1 cellular context compared by ENCODE assay signal in the genomic region with DNA sequence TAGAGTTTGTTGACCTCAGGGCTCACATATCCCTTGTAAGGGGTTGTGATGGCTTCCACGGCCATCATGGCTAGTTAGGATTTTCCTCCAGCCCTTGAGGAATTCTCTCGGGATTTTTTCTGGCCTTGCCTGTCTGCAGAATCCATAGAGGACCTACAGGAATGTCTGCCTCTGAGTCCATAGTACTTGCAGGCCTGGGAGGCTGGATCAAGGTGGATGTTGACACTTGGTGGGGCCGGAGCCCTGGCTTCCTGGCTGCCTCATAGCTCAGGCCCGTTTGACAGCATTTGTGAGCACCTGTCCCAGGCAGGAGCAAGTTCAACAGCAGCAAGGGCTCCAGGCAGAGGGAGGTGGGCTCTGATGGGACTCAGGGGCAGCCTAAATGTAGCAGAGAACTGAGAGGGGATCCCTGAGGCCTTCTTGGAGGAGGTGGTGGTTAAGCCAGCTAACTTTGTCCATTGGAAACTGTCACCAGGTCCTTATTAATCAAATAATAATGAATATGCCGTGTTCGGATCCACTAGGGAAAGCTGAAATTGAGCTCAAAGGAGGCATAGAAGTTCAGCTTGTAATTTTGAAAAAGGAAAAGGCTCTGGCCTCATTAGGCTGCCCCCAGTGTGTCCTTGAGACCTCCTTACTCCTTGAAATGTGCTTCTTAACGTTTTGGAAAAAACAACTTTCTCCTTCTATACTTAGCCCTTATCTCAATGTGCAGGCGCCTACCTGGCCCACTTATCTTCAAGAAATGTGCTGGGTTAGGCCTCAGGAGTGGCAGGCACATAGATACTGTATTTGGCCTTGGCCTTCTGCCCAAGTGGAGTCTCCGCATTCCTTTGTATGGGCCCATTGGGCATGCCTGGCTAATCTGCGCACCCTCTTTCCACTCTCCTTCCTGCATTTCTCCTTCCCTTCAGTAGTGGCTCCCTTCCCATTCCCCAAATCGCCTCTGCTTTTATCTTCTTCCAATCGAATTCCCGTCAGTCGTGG.
TF ChIP-seq lines count a peak whose summit lies in the region.

No MANE protein-coding gene starts in this region.

TF ChIP-seq in HepG2, 621 proteins besides CTCF, POLR2A, EP300 and RAD21 (continued from another document and continues in another):
- TF ChIP-seq, protein P1, sequence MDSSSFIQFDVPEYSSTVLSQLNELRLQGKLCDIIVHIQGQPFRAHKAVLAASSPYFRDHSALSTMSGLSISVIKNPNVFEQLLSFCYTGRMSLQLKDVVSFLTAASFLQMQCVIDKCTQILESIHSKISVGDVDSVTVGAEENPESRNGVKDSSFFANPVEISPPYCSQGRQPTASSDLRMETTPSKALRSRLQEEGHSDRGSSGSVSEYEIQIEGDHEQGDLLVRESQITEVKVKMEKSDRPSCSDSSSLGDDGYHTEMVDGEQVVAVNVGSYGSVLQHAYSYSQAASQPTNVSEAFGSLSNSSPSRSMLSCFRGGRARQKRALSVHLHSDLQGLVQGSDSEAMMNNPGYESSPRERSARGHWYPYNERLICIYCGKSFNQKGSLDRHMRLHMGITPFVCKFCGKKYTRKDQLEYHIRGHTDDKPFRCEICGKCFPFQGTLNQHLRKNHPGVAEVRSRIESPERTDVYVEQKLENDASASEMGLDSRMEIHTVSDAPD (CRISPR knock-in tag; IDR thresholded peaks at IDR 0.05): 0 out of 2 replicates have a peak, but pooled peaks have one; percentile 15
- TF ChIP-seq JUND (CRISPR knock-in tag; IDR thresholded peaks at IDR 0.05) (no peak), ZBTB7A (CRISPR knock-in tag; IDR thresholded peaks at IDR 0.05) (no peak), ZC3H4 (CRISPR knock-in tag; IDR thresholded peaks at IDR 0.05; ENCODE audit: borderline replicate concordance) (no peak), ZNF235 (CRISPR knock-in tag; IDR thresholded peaks at IDR 0.05; ENCODE audit: borderline replicate concordance) (no peak), BCL6 (CRISPR knock-in tag; IDR thresholded peaks at IDR 0.05) (peak; percentile 92), LCORL (IDR thresholded peaks at IDR 0.05) (no peak), LCORL (CRISPR knock-in tag; IDR thresholded peaks at IDR 0.05) (peak; percentile 26; the same call in 1 of the 2 replicates), ZNF101 (CRISPR knock-in tag; IDR thresholded peaks at IDR 0.05; ENCODE audit: borderline replicate concordance, low read depth) (no peak), BHLHE40 (IDR thresholded peaks at IDR 0.05; ENCODE audit: low read length) (no peak), SSRP1 (CRISPR knock-in tag; IDR thresholded peaks at IDR 0.05) (no peak), PAF1 (CRISPR knock-in tag; IDR thresholded peaks at IDR 0.05) (no peak), REL (CRISPR knock-in tag; conservative IDR thresholded peaks at IDR 0.05) (no peak), MXD4 (CRISPR knock-in tag; IDR thresholded peaks at IDR 0.05) (peak; percentile 45; the same call in 1 of the 2 replicates), ZNF720 (CRISPR knock-in tag; IDR thresholded peaks at IDR 0.05) (no peak), MED1 (CRISPR knock-in tag; IDR thresholded peaks at IDR 0.05) (peak; percentile 48; the same call in 1 of the 2 replicates), CBX2 (IDR thresholded peaks at IDR 0.05; ENCODE audit: low read depth, low read length) (no peak), CBX2 (CRISPR knock-in tag; IDR thresholded peaks at IDR 0.05; ENCODE audit: low read depth) (no peak)
- TF ChIP-seq, protein P2, sequence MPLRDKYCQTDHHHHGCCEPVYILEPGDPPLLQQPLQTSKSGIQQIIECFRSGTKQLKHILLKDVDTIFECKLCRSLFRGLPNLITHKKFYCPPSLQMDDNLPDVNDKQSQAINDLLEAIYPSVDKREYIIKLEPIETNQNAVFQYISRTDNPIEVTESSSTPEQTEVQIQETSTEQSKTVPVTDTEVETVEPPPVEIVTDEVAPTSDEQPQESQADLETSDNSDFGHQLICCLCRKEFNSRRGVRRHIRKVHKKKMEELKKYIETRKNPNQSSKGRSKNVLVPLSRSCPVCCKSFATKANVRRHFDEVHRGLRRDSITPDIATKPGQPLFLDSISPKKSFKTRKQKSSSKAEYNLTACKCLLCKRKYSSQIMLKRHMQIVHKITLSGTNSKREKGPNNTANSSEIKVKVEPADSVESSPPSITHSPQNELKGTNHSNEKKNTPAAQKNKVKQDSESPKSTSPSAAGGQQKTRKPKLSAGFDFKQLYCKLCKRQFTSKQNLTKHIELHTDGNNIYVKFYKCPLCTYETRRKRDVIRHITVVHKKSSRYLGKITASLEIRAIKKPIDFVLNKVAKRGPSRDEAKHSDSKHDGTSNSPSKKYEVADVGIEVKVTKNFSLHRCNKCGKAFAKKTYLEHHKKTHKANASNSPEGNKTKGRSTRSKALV (CRISPR knock-in tag; IDR thresholded peaks at IDR 0.05): no peak
- TF ChIP-seq, protein P3, sequence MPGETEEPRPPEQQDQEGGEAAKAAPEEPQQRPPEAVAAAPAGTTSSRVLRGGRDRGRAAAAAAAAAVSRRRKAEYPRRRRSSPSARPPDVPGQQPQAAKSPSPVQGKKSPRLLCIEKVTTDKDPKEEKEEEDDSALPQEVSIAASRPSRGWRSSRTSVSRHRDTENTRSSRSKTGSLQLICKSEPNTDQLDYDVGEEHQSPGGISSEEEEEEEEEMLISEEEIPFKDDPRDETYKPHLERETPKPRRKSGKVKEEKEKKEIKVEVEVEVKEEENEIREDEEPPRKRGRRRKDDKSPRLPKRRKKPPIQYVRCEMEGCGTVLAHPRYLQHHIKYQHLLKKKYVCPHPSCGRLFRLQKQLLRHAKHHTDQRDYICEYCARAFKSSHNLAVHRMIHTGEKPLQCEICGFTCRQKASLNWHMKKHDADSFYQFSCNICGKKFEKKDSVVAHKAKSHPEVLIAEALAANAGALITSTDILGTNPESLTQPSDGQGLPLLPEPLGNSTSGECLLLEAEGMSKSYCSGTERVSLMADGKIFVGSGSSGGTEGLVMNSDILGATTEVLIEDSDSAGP (CRISPR knock-in tag; IDR thresholded peaks at IDR 0.05; ENCODE audit: borderline replicate concordance): no peak
- TF ChIP-seq, protein P4, sequence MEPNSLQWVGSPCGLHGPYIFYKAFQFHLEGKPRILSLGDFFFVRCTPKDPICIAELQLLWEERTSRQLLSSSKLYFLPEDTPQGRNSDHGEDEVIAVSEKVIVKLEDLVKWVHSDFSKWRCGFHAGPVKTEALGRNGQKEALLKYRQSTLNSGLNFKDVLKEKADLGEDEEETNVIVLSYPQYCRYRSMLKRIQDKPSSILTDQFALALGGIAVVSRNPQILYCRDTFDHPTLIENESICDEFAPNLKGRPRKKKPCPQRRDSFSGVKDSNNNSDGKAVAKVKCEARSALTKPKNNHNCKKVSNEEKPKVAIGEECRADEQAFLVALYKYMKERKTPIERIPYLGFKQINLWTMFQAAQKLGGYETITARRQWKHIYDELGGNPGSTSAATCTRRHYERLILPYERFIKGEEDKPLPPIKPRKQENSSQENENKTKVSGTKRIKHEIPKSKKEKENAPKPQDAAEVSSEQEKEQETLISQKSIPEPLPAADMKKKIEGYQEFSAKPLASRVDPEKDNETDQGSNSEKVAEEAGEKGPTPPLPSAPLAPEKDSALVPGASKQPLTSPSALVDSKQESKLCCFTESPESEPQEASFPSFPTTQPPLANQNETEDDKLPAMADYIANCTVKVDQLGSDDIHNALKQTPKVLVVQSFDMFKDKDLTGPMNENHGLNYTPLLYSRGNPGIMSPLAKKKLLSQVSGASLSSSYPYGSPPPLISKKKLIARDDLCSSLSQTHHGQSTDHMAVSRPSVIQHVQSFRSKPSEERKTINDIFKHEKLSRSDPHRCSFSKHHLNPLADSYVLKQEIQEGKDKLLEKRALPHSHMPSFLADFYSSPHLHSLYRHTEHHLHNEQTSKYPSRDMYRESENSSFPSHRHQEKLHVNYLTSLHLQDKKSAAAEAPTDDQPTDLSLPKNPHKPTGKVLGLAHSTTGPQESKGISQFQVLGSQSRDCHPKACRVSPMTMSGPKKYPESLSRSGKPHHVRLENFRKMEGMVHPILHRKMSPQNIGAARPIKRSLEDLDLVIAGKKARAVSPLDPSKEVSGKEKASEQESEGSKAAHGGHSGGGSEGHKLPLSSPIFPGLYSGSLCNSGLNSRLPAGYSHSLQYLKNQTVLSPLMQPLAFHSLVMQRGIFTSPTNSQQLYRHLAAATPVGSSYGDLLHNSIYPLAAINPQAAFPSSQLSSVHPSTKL (CRISPR knock-in tag; IDR thresholded peaks at IDR 0.05): peak; percentile 40; the same call in 1 of the 2 replicates
- TF ChIP-seq, protein P5, sequence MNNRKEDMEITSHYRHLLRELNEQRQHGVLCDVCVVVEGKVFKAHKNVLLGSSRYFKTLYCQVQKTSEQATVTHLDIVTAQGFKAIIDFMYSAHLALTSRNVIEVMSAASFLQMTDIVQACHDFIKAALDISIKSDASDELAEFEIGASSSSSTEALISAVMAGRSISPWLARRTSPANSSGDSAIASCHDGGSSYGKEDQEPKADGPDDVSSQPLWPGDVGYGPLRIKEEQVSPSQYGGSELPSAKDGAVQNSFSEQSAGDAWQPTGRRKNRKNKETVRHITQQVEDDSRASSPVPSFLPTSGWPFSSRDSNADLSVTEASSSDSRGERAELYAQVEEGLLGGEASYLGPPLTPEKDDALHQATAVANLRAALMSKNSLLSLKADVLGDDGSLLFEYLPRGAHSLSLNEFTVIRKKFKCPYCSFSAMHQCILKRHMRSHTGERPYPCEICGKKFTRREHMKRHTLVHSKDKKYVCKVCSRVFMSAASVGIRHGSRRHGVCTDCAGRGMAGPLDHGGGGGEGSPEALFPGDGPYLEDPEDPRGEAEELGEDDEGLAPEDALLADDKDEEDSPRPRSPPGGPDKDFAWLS (CRISPR knock-in tag; IDR thresholded peaks at IDR 0.05; ENCODE audit: borderline replicate concordance): no peak
- TF ChIP-seq, protein P6, sequence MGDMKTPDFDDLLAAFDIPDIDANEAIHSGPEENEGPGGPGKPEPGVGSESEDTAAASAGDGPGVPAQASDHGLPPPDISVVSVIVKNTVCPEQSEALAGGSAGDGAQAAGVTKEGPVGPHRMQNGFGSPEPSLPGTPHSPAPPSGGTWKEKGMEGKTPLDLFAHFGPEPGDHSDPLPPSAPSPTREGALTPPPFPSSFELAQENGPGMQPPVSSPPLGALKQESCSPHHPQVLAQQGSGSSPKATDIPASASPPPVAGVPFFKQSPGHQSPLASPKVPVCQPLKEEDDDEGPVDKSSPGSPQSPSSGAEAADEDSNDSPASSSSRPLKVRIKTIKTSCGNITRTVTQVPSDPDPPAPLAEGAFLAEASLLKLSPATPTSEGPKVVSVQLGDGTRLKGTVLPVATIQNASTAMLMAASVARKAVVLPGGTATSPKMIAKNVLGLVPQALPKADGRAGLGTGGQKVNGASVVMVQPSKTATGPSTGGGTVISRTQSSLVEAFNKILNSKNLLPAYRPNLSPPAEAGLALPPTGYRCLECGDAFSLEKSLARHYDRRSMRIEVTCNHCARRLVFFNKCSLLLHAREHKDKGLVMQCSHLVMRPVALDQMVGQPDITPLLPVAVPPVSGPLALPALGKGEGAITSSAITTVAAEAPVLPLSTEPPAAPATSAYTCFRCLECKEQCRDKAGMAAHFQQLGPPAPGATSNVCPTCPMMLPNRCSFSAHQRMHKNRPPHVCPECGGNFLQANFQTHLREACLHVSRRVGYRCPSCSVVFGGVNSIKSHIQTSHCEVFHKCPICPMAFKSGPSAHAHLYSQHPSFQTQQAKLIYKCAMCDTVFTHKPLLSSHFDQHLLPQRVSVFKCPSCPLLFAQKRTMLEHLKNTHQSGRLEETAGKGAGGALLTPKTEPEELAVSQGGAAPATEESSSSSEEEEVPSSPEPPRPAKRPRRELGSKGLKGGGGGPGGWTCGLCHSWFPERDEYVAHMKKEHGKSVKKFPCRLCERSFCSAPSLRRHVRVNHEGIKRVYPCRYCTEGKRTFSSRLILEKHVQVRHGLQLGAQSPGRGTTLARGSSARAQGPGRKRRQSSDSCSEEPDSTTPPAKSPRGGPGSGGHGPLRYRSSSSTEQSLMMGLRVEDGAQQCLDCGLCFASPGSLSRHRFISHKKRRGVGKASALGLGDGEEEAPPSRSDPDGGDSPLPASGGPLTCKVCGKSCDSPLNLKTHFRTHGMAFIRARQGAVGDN (CRISPR knock-in tag; IDR thresholded peaks at IDR 0.05): no peak; the same call in 1 of the 2 replicates
- TF ChIP-seq, protein P7, sequence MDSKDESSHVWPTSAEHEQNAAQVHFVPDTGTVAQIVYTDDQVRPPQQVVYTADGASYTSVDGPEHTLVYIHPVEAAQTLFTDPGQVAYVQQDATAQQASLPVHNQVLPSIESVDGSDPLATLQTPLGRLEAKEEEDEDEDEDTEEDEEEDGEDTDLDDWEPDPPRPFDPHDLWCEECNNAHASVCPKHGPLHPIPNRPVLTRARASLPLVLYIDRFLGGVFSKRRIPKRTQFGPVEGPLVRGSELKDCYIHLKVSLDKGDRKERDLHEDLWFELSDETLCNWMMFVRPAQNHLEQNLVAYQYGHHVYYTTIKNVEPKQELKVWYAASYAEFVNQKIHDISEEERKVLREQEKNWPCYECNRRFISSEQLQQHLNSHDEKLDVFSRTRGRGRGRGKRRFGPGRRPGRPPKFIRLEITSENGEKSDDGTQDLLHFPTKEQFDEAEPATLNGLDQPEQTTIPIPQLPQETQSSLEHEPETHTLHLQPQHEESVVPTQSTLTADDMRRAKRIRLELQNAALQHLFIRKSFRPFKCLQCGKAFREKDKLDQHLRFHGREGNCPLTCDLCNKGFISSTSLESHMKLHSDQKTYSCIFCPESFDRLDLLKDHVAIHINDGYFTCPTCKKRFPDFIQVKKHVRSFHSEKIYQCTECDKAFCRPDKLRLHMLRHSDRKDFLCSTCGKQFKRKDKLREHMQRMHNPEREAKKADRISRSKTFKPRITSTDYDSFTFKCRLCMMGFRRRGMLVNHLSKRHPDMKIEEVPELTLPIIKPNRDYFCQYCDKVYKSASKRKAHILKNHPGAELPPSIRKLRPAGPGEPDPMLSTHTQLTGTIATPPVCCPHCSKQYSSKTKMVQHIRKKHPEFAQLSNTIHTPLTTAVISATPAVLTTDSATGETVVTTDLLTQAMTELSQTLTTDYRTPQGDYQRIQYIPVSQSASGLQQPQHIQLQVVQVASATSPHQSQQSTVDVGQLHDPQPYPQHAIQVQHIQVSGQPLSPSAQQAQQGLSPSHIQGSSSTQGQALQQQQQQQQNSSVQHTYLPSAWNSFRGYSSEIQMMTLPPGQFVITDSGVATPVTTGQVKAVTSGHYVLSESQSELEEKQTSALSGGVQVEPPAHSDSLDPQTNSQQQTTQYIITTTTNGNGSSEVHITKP (CRISPR knock-in tag; IDR thresholded peaks at IDR 0.05; ENCODE audit: low read depth): no peak
- TF ChIP-seq, protein P8, sequence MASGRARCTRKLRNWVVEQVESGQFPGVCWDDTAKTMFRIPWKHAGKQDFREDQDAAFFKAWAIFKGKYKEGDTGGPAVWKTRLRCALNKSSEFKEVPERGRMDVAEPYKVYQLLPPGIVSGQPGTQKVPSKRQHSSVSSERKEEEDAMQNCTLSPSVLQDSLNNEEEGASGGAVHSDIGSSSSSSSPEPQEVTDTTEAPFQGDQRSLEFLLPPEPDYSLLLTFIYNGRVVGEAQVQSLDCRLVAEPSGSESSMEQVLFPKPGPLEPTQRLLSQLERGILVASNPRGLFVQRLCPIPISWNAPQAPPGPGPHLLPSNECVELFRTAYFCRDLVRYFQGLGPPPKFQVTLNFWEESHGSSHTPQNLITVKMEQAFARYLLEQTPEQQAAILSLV (CRISPR knock-in tag; IDR thresholded peaks at IDR 0.05; ENCODE audit: borderline replicate concordance): no peak
- TF ChIP-seq, protein P9, sequence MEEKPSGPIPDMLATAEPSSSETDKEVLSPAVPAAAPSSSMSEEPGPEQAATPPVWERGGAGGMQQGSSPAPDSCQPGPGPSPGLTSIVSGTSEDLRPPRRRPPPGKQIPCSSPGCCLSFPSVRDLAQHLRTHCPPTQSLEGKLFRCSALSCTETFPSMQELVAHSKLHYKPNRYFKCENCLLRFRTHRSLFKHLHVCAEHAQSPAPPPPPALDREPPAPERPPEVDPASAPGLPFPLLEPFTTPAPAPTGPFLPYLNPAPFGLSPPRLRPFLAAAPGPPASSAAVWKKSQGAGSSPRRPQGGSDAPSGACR (CRISPR knock-in tag; IDR thresholded peaks at IDR 0.05): no peak
